In genomic region chr2:53867169-53867568, GRCh38 we compare ENCODE assay signal across 32 cellular contexts.
"Had no signal": no experiment of that assay in that cellular context is flagged by ENCODE, and none has a peak within 500 bp of the region (broad histone marks: within the 10 kb centered on the region; RNA-seq: fewer than 3 reads in every experiment).

No MANE protein-coding gene starts in this region.

- H3K4me3 ChIP-seq: MG63 had no signal

- H3K9me3 ChIP-seq: MG63 had no signal

- H3K27me3 ChIP-seq: brain microvascular endothelial cell, MG63 had no signal

- ATAC-seq: activated T-cell treated with anti-CD3 and anti-CD28 coated beads, Interleukin-2, amount 50 U/mL, for 4 hours; Panc1; SK-N-SH treated with all-trans-retinoic acid at 6 μM for 48 hours; T-cell had no signal

- DNase-seq: activated B cell treated with CpG ODN at 0.5 μM for 24 hours; activated CD4-positive, alpha-beta memory T cell treated with anti-CD3 and anti-CD28 coated beads for 36 hours; activated CD4-positive, alpha-beta T cell treated with anti-CD3 and anti-CD28 coated beads for 4 hours; activated CD4-positive, alpha-beta T cell treated with anti-CD3 and anti-CD28 coated beads, Interleukin-2, amount 50 U/mL, for 1 hour; activated CD4-positive, CD25-positive, alpha-beta regulatory T cell treated with anti-CD3 and anti-CD28 coated beads, Interleukin-2, amount 50 U/mL, for 72 hours; activated CD8-positive, alpha-beta memory T cell treated with anti-CD3 and anti-CD28 coated beads, Interleukin-2, amount 50 U/mL, for 4 hours; activated gamma-delta T cell treated with Interleukin-2 at 50 U/mL for 16 hours; activated naive CD4-positive, alpha-beta T cell treated with anti-CD3 and anti-CD28 coated beads, Interleukin-2, amount 10 ng/mL, durations not matched to agents 7 days and 5 days; activated naive CD8-positive, alpha-beta T cell treated with anti-CD3 and anti-CD28 coated beads for 36 hours; activated T-cell treated with anti-CD3 and anti-CD28 coated beads for 4 hours; activated T-cell treated with anti-CD3 and anti-CD28 coated beads, Interleukin-2, amount 50 U/mL, for 4 hours; amniotic stem cell; aorta; brain microvascular endothelial cell; Kasumi-1; KG1; MG63; NCI-H1048; NCI-H1105 treated with DMSO at 0.1 percent for 48 hours; NCI-H1436; NCI-H1694; NCI-H1930; NCI-H2081 treated with DMSO at 0.1 percent for 48 hours; NCI-H226; NCI-H524 treated with DMSO at 0.1 percent for 48 hours; SIG-M5; T-cell; T-helper 2 cell; T-helper 9 cell had no signal

- H3K27ac ChIP-seq: brain microvascular endothelial cell, VCaP had no signal
